In genomic region chr1:234598974-234599616, GRCh38 we compare ENCODE assay signal across 8 cellular contexts. TPM values are rescaled to one million over a fixed set of nuclear protein-coding genes. Genes with fewer than 3 reads are reported as not detected.
DNase-seq lines count a peak whose midpoint lies in the region; ATAC-seq, FAIRE-seq and TF ChIP-seq lines count a peak whose summit lies in the region.

No MANE protein-coding gene starts in this region.

- H3K4me1 Mint-ChIP-seq in activated naive CD8-positive, alpha-beta T cell treated with anti-CD3 and anti-CD28 coated beads, Interleukin-2, amount 50 U/mL, for 24 hours = peaks cover 70% of the 10 kb centered on the region

- peak overlapping the region; percentile 83 for H3K9ac ChIP-seq in keratinocyte (ENCODE audit: control insufficient read depth, extremely low read depth, insufficient read depth, low read length)

- no peak for DNase-seq in cardiac muscle cell (ENCODE audit: low read depth in 1 of 2, low spot score in 1 of 2)
- DNase-seq in Right ventricle myocardium superior = no peak
- no peak for DNase-seq in activated naive CD8-positive, alpha-beta T cell treated with anti-CD3 and anti-CD28 coated beads, Interleukin-2, amount 50 U/mL, for 24 hours
- DNase-seq in keratinocyte (ENCODE audit: low read depth, low spot score) = no peak
- no peak for DNase-seq in H54 (ENCODE audit: insufficient read length, low spot score)
- no peak for DNase-seq in NK-92 treated with Interleukin-12 subunit alpha and Interleukin-12 subunit beta, amount 100 ng/mL, for 24 hours (lab: John Stamatoyannopoulos, UW)

- ATAC-seq in Right ventricle myocardium superior (ENCODE audit: poor library complexity) (no peak), HG02970 (IDR thresholded peaks at IDR 0.05; ENCODE audit: low FRiP score, unreplicated experiment) (no peak)
- no peak for ATAC-seq in activated naive CD8-positive, alpha-beta T cell treated with anti-CD3 and anti-CD28 coated beads, Interleukin-2, amount 50 U/mL, for 24 hours

- H3K9me3 ChIP-seq in cardiac muscle cell (ENCODE audit: low read depth) (no peaks in the 10 kb centered on the region), keratinocyte (ENCODE audit: control insufficient read depth, low read depth, low read length) (no peaks in the 10 kb centered on the region)

- intact Hi-C loops in Right ventricle myocardium superior (cut with DNase I) = loop anchor here (5.0 kb wide), 1 partner anchor 102 kb away; no protein-coding TSS in a partner anchor

- H3K4me3 Mint-ChIP-seq in activated naive CD8-positive, alpha-beta T cell treated with anti-CD3 and anti-CD28 coated beads, Interleukin-2, amount 50 U/mL, for 24 hours = peak overlapping the region; percentile 81

- TF ChIP-seq CTCF in cardiac muscle cell (IDR thresholded peaks at IDR 0.05; ENCODE audit: low read depth, low read length) = no peak
- TF ChIP-seq CTCF in keratinocyte (optimal IDR thresholded peaks at IDR 0.05 in 1 of 3, IDR thresholded peaks at IDR 0.05 in 1 of 3, conservative IDR thresholded peaks at IDR 0.05 in 1 of 3; ENCODE audit: extremely low read depth in 1 of 3, insufficient read depth in 2 of 3, low read length in 3 of 3) = no peak

- H3K4me3 ChIP-seq in cardiac muscle cell (peak overlapping the region; percentile 29), keratinocyte (ENCODE audit: control insufficient read depth in 2 of 3, extremely low read depth in 1 of 3, insufficient read depth in 2 of 3, low read depth in 1 of 3, low read length in 3 of 3) (peak overlapping the region; percentile 34 to 67 (median 62))

- H3K36me3 Mint-ChIP-seq in activated naive CD8-positive, alpha-beta T cell treated with anti-CD3 and anti-CD28 coated beads, Interleukin-2, amount 50 U/mL, for 24 hours (ENCODE audit: low read depth) = peaks cover 15% of the 10 kb centered on the region

- H3K27ac ChIP-seq in cardiac muscle cell = peak overlapping the region; percentile 98
- peak overlapping the region; percentile 91 for H3K27ac ChIP-seq in keratinocyte (ENCODE audit: control insufficient read depth, insufficient read depth, low read length)
- H3K27ac ChIP-seq in temporal lobe (ENCODE audit: low read depth, low read length) = peak overlapping the region; percentile 96

- dilution Hi-C loops in keratinocyte (cut with MboI; ENCODE audit: extremely low pct_ligation_motif_present, low sequenced_read_pairs) = no loop called here

- H3K36me3 ChIP-seq in cardiac muscle cell (no peaks in the 10 kb centered on the region), keratinocyte (ENCODE audit: control insufficient read depth in 2 of 2, extremely low read depth in 1 of 2, insufficient read depth in 2 of 2, low read length in 2 of 2) (peaks cover 1 to 5% of the 10 kb centered on the region in 2 experiments)

- H3K4me1 ChIP-seq in cardiac muscle cell (ENCODE audit: low read depth) (peaks cover 47% of the 10 kb centered on the region), keratinocyte (ENCODE audit: control insufficient read depth, extremely low read depth, insufficient read depth, low read length) (peaks cover 50% of the 10 kb centered on the region)

- H4K20me1 ChIP-seq in keratinocyte (ENCODE audit: control insufficient read depth, extremely low read depth, insufficient read depth, low read length) = no peaks in the 10 kb centered on the region

- peak overlapping the region; percentile 86 for H3K27ac Mint-ChIP-seq in activated naive CD8-positive, alpha-beta T cell treated with anti-CD3 and anti-CD28 coated beads, Interleukin-2, amount 50 U/mL, for 24 hours

- no peak for TF ChIP-seq POLR2A in H54 (IDR thresholded peaks at IDR 0.05; ENCODE audit: low read depth, low read length)

- H3K27me3 ChIP-seq in cardiac muscle cell (no peaks in the 10 kb centered on the region), keratinocyte (ENCODE audit: control insufficient read depth, extremely low read depth, insufficient read depth, low read length) (no peaks in the 10 kb centered on the region)

- FAIRE-seq in keratinocyte (lab: Jason Lieb, UNC) = no peak
- no peak for FAIRE-seq in H54 (lab: Jason Lieb, UNC)

- H2AFZ ChIP-seq in keratinocyte (ENCODE audit: control insufficient read depth, low read length) = no peak overlapping the region

- H3K9me1 ChIP-seq in keratinocyte (ENCODE audit: control insufficient read depth, extremely low read depth, insufficient read depth, low read length) = no peaks in the 10 kb centered on the region

- peak overlapping the region; percentile 95 for H3K4me2 ChIP-seq in keratinocyte (ENCODE audit: control insufficient read depth, extremely low read depth, insufficient read depth, low read depth, low read length)

- peaks cover 21% of the 10 kb centered on the region for H3K79me2 ChIP-seq in keratinocyte (ENCODE audit: control insufficient read depth, insufficient read depth, low read length)

- H3K9me3 Mint-ChIP-seq in activated naive CD8-positive, alpha-beta T cell treated with anti-CD3 and anti-CD28 coated beads, Interleukin-2, amount 50 U/mL, for 24 hours = no peaks in the 10 kb centered on the region

- H3K27me3 Mint-ChIP-seq in activated naive CD8-positive, alpha-beta T cell treated with anti-CD3 and anti-CD28 coated beads, Interleukin-2, amount 50 U/mL, for 24 hours = no peaks in the 10 kb centered on the region

RNA-seq across cellular contexts. Expression of gene IRF2BP2, which starts 10.9 kb away (rescaled TPM):
- 84.0 and 113 TPM in 2 replicates for total RNA-seq in cardiac muscle cell
- polyA plus RNA-seq in cardiac muscle cell = 24.3 and 33.2 TPM in 2 replicates
- 119 TPM for total RNA-seq in Right ventricle myocardium superior
- polyA plus RNA-seq in keratinocyte = 29.9 to 59.7 TPM (median 40.2 TPM) in 3 replicates
- polyA plus RNA-seq in keratinocyte (2011; ENCODE audit: low read depth) = 22.8 TPM
- polyA plus RNA-seq in keratinocyte (2011; cell fraction: cytosol; rRNA removed) = 31.4 and 43.0 TPM in 2 replicates
- polyA plus RNA-seq in keratinocyte (2011; cell fraction: nucleus; rRNA removed) = 108 and 150 TPM in 2 replicates
- 67.8 and 84.7 TPM in 2 replicates for polyA plus RNA-seq in keratinocyte (2012; ENCODE audit: low replicate concordance)
- polyA minus RNA-seq in keratinocyte = 53.6 to 120 TPM (median 53.7 TPM) in 3 replicates
- polyA minus RNA-seq in keratinocyte (2011; cell fraction: cytosol; rRNA and poly(A)+ RNA removed) = 87.9 TPM
- 76.1 and 79.2 TPM in 2 replicates for polyA minus RNA-seq in keratinocyte (2011; cell fraction: nucleus; rRNA and poly(A)+ RNA removed)
- 85.6 TPM for total RNA-seq in temporal lobe
